Comparison of ENCODE assay signal across 8 cellular contexts in the genomic region with DNA sequence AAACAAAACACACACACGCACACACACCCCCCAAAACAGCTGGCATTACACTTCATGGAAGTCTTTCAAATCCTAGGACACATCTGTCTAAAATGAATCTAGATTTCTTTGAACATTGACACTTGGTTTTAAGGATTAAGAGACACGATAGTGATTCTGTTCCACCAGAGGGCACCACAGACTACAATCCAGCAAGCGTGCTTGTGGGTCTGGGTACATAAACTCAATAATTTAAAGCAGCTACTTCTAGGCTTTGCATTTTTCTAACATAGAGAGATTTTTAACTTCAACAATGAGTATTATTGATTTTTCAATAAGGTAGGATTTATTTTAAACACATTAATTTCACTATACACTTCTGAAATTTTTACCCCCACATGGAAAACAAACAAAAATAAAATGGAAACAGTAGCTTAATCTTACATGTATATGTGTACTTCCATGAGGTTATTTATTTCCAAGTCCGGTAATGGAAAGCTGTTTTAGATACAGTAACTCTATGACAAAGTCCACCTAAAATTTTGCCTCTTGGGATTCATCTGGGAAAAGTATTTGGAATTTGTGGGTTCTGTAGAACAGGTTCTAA.
A peak's percentile ranks its signal among the peaks of the same experiment; 100 is the strongest.
DNase-seq lines count a peak whose midpoint lies in the region; ATAC-seq and TF ChIP-seq lines count a peak whose summit lies in the region.

No MANE protein-coding gene starts in this region.

- DNase-seq in AG04450 (ENCODE audit: low read depth, low spot score) (peak; percentile 49), amniotic epithelial cell (ENCODE audit: low read depth) (peak; percentile 68), right cardiac atrium (peak; percentile 41 to 64 (median 56)), sigmoid colon (peak; percentile 71)

- peaks cover 6% of the 10 kb centered on the region for H3K4me1 ChIP-seq in Loucy (ENCODE audit: insufficient read depth, low read length, poor library complexity, severe bottlenecking)
- H3K4me1 ChIP-seq in right cardiac atrium (ENCODE audit: control insufficient read depth, insufficient read depth, low read length) = no peaks in the 10 kb centered on the region
- H3K4me1 ChIP-seq in sigmoid colon = peaks cover 0 to 5% (median 0%) of the 10 kb centered on the region in 4 donors

- H3K9me3 ChIP-seq in AG04450 (ENCODE audit: control insufficient read depth, insufficient read depth, low read length) = no peaks in the 10 kb centered on the region
- H3K9me3 ChIP-seq in Loucy (ENCODE audit: insufficient read depth, low read depth, low read length) = no peaks in the 10 kb centered on the region
- no peaks in the 10 kb centered on the region for H3K9me3 ChIP-seq in right cardiac atrium (ENCODE audit: control insufficient read depth, low read length)
- no peaks in the 10 kb centered on the region for H3K9me3 ChIP-seq in sigmoid colon

- H3K4me3 ChIP-seq in AG04450 (ENCODE audit: low read depth, low read length) = no peak overlapping the region
- no peak overlapping the region for H3K4me3 ChIP-seq in Loucy (ENCODE audit: low read length, poor library complexity, severe bottlenecking)
- H3K4me3 ChIP-seq in right cardiac atrium (ENCODE audit: low read length) = no peak overlapping the region
- no peak overlapping the region for H3K4me3 ChIP-seq in sigmoid colon

- peak; percentile 82 for TF ChIP-seq CTCF in AG04450 (IDR thresholded peaks at IDR 0.05; ENCODE audit: low read depth, low read length)
- peak; percentile 91 for TF ChIP-seq CTCF in Loucy (conservative IDR thresholded peaks at IDR 0.05; ENCODE audit: low read length)
- peak; percentile 51 to 75 (median 70) for TF ChIP-seq CTCF in sigmoid colon (IDR thresholded peaks at IDR 0.05)

- H3K9me2 ChIP-seq in Loucy (replicated peaks; ENCODE audit: low read depth, low read length) = no peaks in the 10 kb centered on the region

- no peak overlapping the region for H3K9ac ChIP-seq in Loucy (ENCODE audit: low read depth, low read length, poor library complexity, severe bottlenecking)

- POLR2A ChIA-PET in AG04450 (lab: Yijun Ruan, JAX) = interaction anchor here (0.6 kb wide), 1 partner anchor 419 kb away, joined by 5 read pairs; no protein-coding TSS in a partner anchor

- ATAC-seq in GM18511 (IDR thresholded peaks at IDR 0.05; ENCODE audit: unreplicated experiment) = peak; percentile 72
- peak; percentile 96 for ATAC-seq in SK-N-SH treated with all-trans-retinoic acid at 6 μM for 48 hours
- ATAC-seq in right cardiac atrium = peak; percentile 66 to 72
- ATAC-seq in HG03045 (IDR thresholded peaks at IDR 0.05; ENCODE audit: unreplicated experiment) = no peak

- no peak overlapping the region for H3K27ac ChIP-seq in AG04450 (ENCODE audit: low read depth, low read length)
- no peak overlapping the region for H3K27ac ChIP-seq in right cardiac atrium (ENCODE audit: low read length)
- H3K27ac ChIP-seq in sigmoid colon = no peak overlapping the region

- H3K4me2 ChIP-seq in Loucy (ENCODE audit: low read depth, low read length, poor library complexity, severe bottlenecking) = no peak overlapping the region

- no peaks in the 10 kb centered on the region for H3K79me2 ChIP-seq in Loucy (ENCODE audit: insufficient read depth, low read length)

- intact Hi-C loops in right cardiac atrium (cut with DNase I) (loop anchor here (2.0 to 10.0 kb wide), 6 partner anchors 155 to 712 kb away; no protein-coding TSS in a partner anchor), sigmoid colon (cut with DNase I) (loop anchor here (2.0 to 10.0 kb wide), 4 partner anchors 156 to 710 kb away; a partner anchor contains a TSS)

- H3K27me3 ChIP-seq in AG04450 (ENCODE audit: control insufficient read depth, insufficient read depth, low read length) = no peaks in the 10 kb centered on the region
- no peaks in the 10 kb centered on the region for H3K27me3 ChIP-seq in Loucy (ENCODE audit: insufficient read depth, low read length, poor library complexity, severe bottlenecking)
- no peaks in the 10 kb centered on the region for H3K27me3 ChIP-seq in right cardiac atrium (ENCODE audit: control insufficient read depth, insufficient read depth)
- no peaks in the 10 kb centered on the region for H3K27me3 ChIP-seq in sigmoid colon

- no peaks in the 10 kb centered on the region for H4K20me1 ChIP-seq in Loucy (ENCODE audit: insufficient read depth, low read length, poor library complexity, severe bottlenecking)

- CTCF ChIA-PET in AG04450 (lab: Charles Lee) = interaction anchor here (0.5 to 6.2 kb wide), 53 partner anchors 9 to 940 kb away, joined by 3 to 100 read pairs (median 4); a partner anchor contains a TSS

- no peak overlapping the region for H2AFZ ChIP-seq in Loucy (ENCODE audit: low read length)

- WGBS in right cardiac atrium = 27% methylated on average over 4 of the region's 4 CpGs
- 6 to 26% methylated on average over 4 of the region's 4 CpGs for WGBS in sigmoid colon, 2 donors

- no peaks in the 10 kb centered on the region for H3K36me3 ChIP-seq in Loucy (ENCODE audit: insufficient read depth, low read length)
- no peaks in the 10 kb centered on the region for H3K36me3 ChIP-seq in sigmoid colon

- TF ChIP-seq POLR2A in sigmoid colon (IDR thresholded peaks at IDR 0.05) = no peak

- TF ChIP-seq EP300 in sigmoid colon (IDR thresholded peaks at IDR 0.05) = no peak

- H3F3A ChIP-seq in Loucy (ENCODE audit: low read depth) = no peaks in the 10 kb centered on the region

TF ChIP-seq in SK-N-SH treated with all-trans-retinoic acid at 6 μM for 48 hours, 23 proteins besides CTCF, POLR2A, EP300 and RAD21:
- no peak for TF ChIP-seq ZNF565 (CRISPR knock-in tag; conservative IDR thresholded peaks at IDR 0.05; ENCODE audit: low read depth)
TF ChIP-seq in SK-N-SH treated with all-trans-retinoic acid at 6 μM for 48 hours: peak in this region for 0.
